8 cellular contexts compared by ENCODE assay signal in genomic region chr17:64777413-64778101, GRCh38.
DNase-seq lines count a peak whose midpoint lies in the region; ATAC-seq and TF ChIP-seq lines count a peak whose summit lies in the region.

No MANE protein-coding gene starts in this region.

- no peaks in the 10 kb centered on the region for H3K9me3 ChIP-seq in CD4-positive, alpha-beta memory T cell (ENCODE audit: control insufficient read depth in 1 of 2, low read length in 2 of 2)
- H3K9me3 ChIP-seq in iPS-18a (ENCODE audit: control insufficient read depth, low read depth, low read length) (no peaks in the 10 kb centered on the region), smooth muscle cell (replicated peaks; ENCODE audit: low read depth) (no peaks in the 10 kb centered on the region), MG63 (no peaks in the 10 kb centered on the region)

- no peak overlapping the region for H3K9ac ChIP-seq in iPS-18a (ENCODE audit: low read length)
- no peak overlapping the region for H3K9ac ChIP-seq in smooth muscle cell (ENCODE audit: low read depth)

- H3K9me3 Mint-ChIP-seq in CD4-positive, alpha-beta memory T cell = peaks cover 0 to 2% (median 0%) of the 10 kb centered on the region in 8 donors
- H3K9me3 Mint-ChIP-seq in activated CD8-positive, alpha-beta memory T cell treated with anti-CD3 and anti-CD28 coated beads, Interleukin-2, amount 10 ng/mL, durations not matched to agents 7 days and 5 days (ENCODE audit: low read depth) = no peaks in the 10 kb centered on the region

- TF ChIP-seq CTCF in smooth muscle cell (IDR thresholded peaks at IDR 0.05; ENCODE audit: borderline replicate concordance, insufficient read depth, poor library complexity, severe bottlenecking) = no peak

- POLR2A ChIA-PET in CD4-positive, alpha-beta memory T cell (lab: Charles Lee; ENCODE audit: partially characterized antibody) = interaction anchor here (0.6 to 1.8 kb wide), 2 partner anchors 10 to 60 kb away, joined by 3 to 4 read pairs; no protein-coding TSS in a partner anchor

- H4K20me1 ChIP-seq in smooth muscle cell (ENCODE audit: low read depth) = peaks cover 11% of the 10 kb centered on the region

- no peak overlapping the region for H3K27ac ChIP-seq in CD4-positive, alpha-beta memory T cell (ENCODE audit: low read depth, low read length)
- no peak overlapping the region for H3K27ac ChIP-seq in iPS-18a (ENCODE audit: low read length)
- H3K27ac ChIP-seq in smooth muscle cell (ENCODE audit: low read depth) = no peak overlapping the region

- intact Hi-C loops in CD4-positive, alpha-beta memory T cell (cut with micrococcal nuclease) = loop anchor here (2.0 to 10.0 kb wide), 2 partner anchors 157 to 183 kb away; no protein-coding TSS in a partner anchor

- no peak overlapping the region for H3K4me3 ChIP-seq in CD4-positive, alpha-beta memory T cell (ENCODE audit: low read length in 2 of 2)
- H3K4me3 ChIP-seq in iPS-18a (ENCODE audit: low read length) = peak overlapping the region; percentile 41
- peak overlapping the region; percentile 54 for H3K4me3 ChIP-seq in smooth muscle cell
- no peak overlapping the region for H3K4me3 ChIP-seq in MG63

- no peaks in the 10 kb centered on the region for H3K27me3 Mint-ChIP-seq in CD4-positive, alpha-beta memory T cell
- peaks cover 19% of the 10 kb centered on the region for H3K27me3 Mint-ChIP-seq in activated CD8-positive, alpha-beta memory T cell treated with anti-CD3 and anti-CD28 coated beads, Interleukin-2, amount 10 ng/mL, durations not matched to agents 7 days and 5 days

- no peaks in the 10 kb centered on the region for H3F3A ChIP-seq in smooth muscle cell (ENCODE audit: low read depth)

- H3K36me3 ChIP-seq in CD4-positive, alpha-beta memory T cell (ENCODE audit: insufficient read depth, low read length) = no peaks in the 10 kb centered on the region
- no peaks in the 10 kb centered on the region for H3K36me3 ChIP-seq in iPS-18a (ENCODE audit: control insufficient read depth, low read depth, low read length)
- no peaks in the 10 kb centered on the region for H3K36me3 ChIP-seq in smooth muscle cell (ENCODE audit: low read depth)
- H3K36me3 ChIP-seq in MG63 = peaks cover 4% of the 10 kb centered on the region; the same call in 1 of the 2 replicates

- peaks cover 10 to 38% (median 21%) of the 10 kb centered on the region in 4 donors for H3K4me1 Mint-ChIP-seq in CD4-positive, alpha-beta memory T cell
- peaks cover 34% of the 10 kb centered on the region for H3K4me1 Mint-ChIP-seq in activated CD8-positive, alpha-beta memory T cell treated with anti-CD3 and anti-CD28 coated beads, Interleukin-2, amount 10 ng/mL, durations not matched to agents 7 days and 5 days

- H3K27me3 ChIP-seq in CD4-positive, alpha-beta memory T cell (ENCODE audit: insufficient read depth, low read length) = no peaks in the 10 kb centered on the region
- H3K27me3 ChIP-seq in iPS-18a (ENCODE audit: control insufficient read depth, insufficient read depth, low read length) (peaks cover 81% of the 10 kb centered on the region), smooth muscle cell (ENCODE audit: low read depth) (peaks cover 46% of the 10 kb centered on the region), MG63 (no peaks in the 10 kb centered on the region)

- peak overlapping the region; percentile 97 for H3K4me2 ChIP-seq in smooth muscle cell

- CTCF ChIA-PET in CD4-positive, alpha-beta memory T cell (lab: Charles Lee; ENCODE audit: partially characterized antibody) = interaction anchor here (0.6 to 1.6 kb wide), 10 partner anchors 9 to 888 kb away, joined by 3 to 4 read pairs (median 3); partner anchors contain the start of gene LRRC37A3
- CTCF ChIA-PET in activated CD8-positive, alpha-beta memory T cell treated with anti-CD3 and anti-CD28 coated beads, Interleukin-2, amount 10 ng/mL, durations not matched to agents 7 days and 5 days (lab: Charles Lee) = interaction anchor here (0.7 to 2.3 kb wide), 7 partner anchors 10 to 184 kb away, joined by 3 to 9 read pairs (median 5); partner anchors contain the start of gene LRRC37A3

- no peaks in the 10 kb centered on the region for H3K79me2 ChIP-seq in smooth muscle cell (ENCODE audit: low read depth)

- ATAC-seq in activated CD8-positive, alpha-beta memory T cell treated with anti-CD3 and anti-CD28 coated beads, Interleukin-2, amount 10 ng/mL, durations not matched to agents 7 days and 5 days = no peak
- no peak for ATAC-seq in GM21825 (IDR thresholded peaks at IDR 0.05; ENCODE audit: unreplicated experiment)

- peaks cover 0 to 4% of the 10 kb centered on the region in 2 donors for H3K36me3 Mint-ChIP-seq in CD4-positive, alpha-beta memory T cell
- H3K36me3 Mint-ChIP-seq in activated CD8-positive, alpha-beta memory T cell treated with anti-CD3 and anti-CD28 coated beads, Interleukin-2, amount 10 ng/mL, durations not matched to agents 7 days and 5 days = no peaks in the 10 kb centered on the region

- H2AFZ ChIP-seq in smooth muscle cell (ENCODE audit: low read depth) = no peak overlapping the region

- WGBS in smooth muscle cell (ENCODE audit: low lambda C conversion rate) = 29% methylated on average over 17 of the region's 17 CpGs

- H3K4me3 Mint-ChIP-seq in CD4-positive, alpha-beta memory T cell = peak overlapping the region; percentile 53 to 77 (median 70)
- no peak overlapping the region for H3K4me3 Mint-ChIP-seq in activated CD8-positive, alpha-beta memory T cell treated with anti-CD3 and anti-CD28 coated beads, Interleukin-2, amount 10 ng/mL, durations not matched to agents 7 days and 5 days

- H3K4me1 ChIP-seq in CD4-positive, alpha-beta memory T cell (ENCODE audit: insufficient read depth, low read length) = peaks cover 23% of the 10 kb centered on the region
- H3K4me1 ChIP-seq in iPS-18a (ENCODE audit: control insufficient read depth, low read depth, low read length) (peaks cover 17% of the 10 kb centered on the region), smooth muscle cell (ENCODE audit: low read depth) (peaks cover 49% of the 10 kb centered on the region)

- H3K27ac Mint-ChIP-seq in CD4-positive, alpha-beta memory T cell = peak overlapping the region in 2 of 7 donors; percentile 24 to 75
- H3K27ac Mint-ChIP-seq in activated CD8-positive, alpha-beta memory T cell treated with anti-CD3 and anti-CD28 coated beads, Interleukin-2, amount 10 ng/mL, durations not matched to agents 7 days and 5 days = peak overlapping the region; percentile 40

- DNase-seq in CD4-positive, alpha-beta memory T cell = no peak
- peak; percentile 69 to 72 for DNase-seq in Kasumi-1 (lab: John Stamatoyannopoulos, UW)
- DNase-seq in activated CD8-positive, alpha-beta memory T cell treated with anti-CD3 and anti-CD28 coated beads, Interleukin-2, amount 10 ng/mL, durations not matched to agents 7 days and 5 days = no peak
- no peak for DNase-seq in smooth muscle cell (lab: John Stamatoyannopoulos, UW; ENCODE audit: unreplicated experiment)
- no peak for DNase-seq in cerebellar nuclear complex (lab: John Stamatoyannopoulos, UW)
- no peak for DNase-seq in MG63

Comparison
In these comparisons a context has a peak if more than half of its experiments do, and no peak if none do; other contexts are left out.
1. DNase-seq: peak in Kasumi-1 (2 of 2); none in CD4-positive, alpha-beta memory T cell (0 of 5), activated CD8-positive, alpha-beta memory T cell treated with anti-CD3 and anti-CD28 coated beads, Interleukin-2, amount 10 ng/mL, durations not matched to agents 7 days and 5 days (single experiment), smooth muscle cell (single experiment), cerebellar nuclear complex (0 of 2) and MG63 (single experiment).
2. H3K4me3 ChIP-seq: peak in iPS-18a (single experiment) and smooth muscle cell (single experiment); none in CD4-positive, alpha-beta memory T cell (0 of 2) and MG63 (single experiment).